3 cellular contexts compared by ENCODE assay signal in genomic region chr3:45616158-45616557, GRCh38.
TF ChIP-seq lines count a peak whose summit lies in the region.

No MANE protein-coding gene starts in this region.

TF ChIP-seq in A549, 52 proteins besides CTCF, POLR2A, EP300 and RAD21:
- TF ChIP-seq CBX2 (IDR thresholded peaks at IDR 0.05; ENCODE audit: borderline replicate concordance, low read depth) (no peak), CBX8 (IDR thresholded peaks at IDR 0.05) (no peak), RFX5 (IDR thresholded peaks at IDR 0.05) (no peak), ESRRA (IDR thresholded peaks at IDR 0.05; ENCODE audit: borderline replicate concordance, low read length) (no peak), EHF (CRISPR knock-in tag; IDR thresholded peaks at IDR 0.05) (no peak), ATOH8 (CRISPR knock-in tag; IDR thresholded peaks at IDR 0.05; ENCODE audit: low read depth) (no peak), RARB (CRISPR knock-in tag; IDR thresholded peaks at IDR 0.05) (no peak), NPAS2 (CRISPR knock-in tag; IDR thresholded peaks at IDR 0.05; ENCODE audit: borderline replicate concordance) (no peak), HOXB13 (CRISPR knock-in tag; IDR thresholded peaks at IDR 0.05; ENCODE audit: low read depth) (no peak)

TF ChIP-seq in IMR-90, 13 proteins besides CTCF, POLR2A, EP300 and RAD21:
- TF ChIP-seq ELK1 (IDR thresholded peaks at IDR 0.05; ENCODE audit: borderline replicate concordance, low read depth, low read length), result no peak
- no peak for TF ChIP-seq FOS (IDR thresholded peaks at IDR 0.05; ENCODE audit: low read depth, low read length)
- no peak for TF ChIP-seq RFX5 (IDR thresholded peaks at IDR 0.05; ENCODE audit: low read depth, low read length)
- TF ChIP-seq MXI1 (IDR thresholded peaks at IDR 0.05; ENCODE audit: borderline replicate concordance, low read depth, low read length), result no peak
- no peak for TF ChIP-seq BHLHE40 (IDR thresholded peaks at IDR 0.05; ENCODE audit: low read depth, low read length)
- TF ChIP-seq CHD1 (IDR thresholded peaks at IDR 0.05; ENCODE audit: low read depth, low read length), result no peak
- TF ChIP-seq MAFK (IDR thresholded peaks at IDR 0.05; ENCODE audit: low read depth, low read length), result no peak
- no peak for TF ChIP-seq USF2 (IDR thresholded peaks at IDR 0.05; ENCODE audit: low read depth, low read length)
- no peak for TF ChIP-seq RCOR1 (IDR thresholded peaks at IDR 0.05; ENCODE audit: insufficient replicate concordance, low read length)
- no peak for TF ChIP-seq CEBPB (IDR thresholded peaks at IDR 0.05; ENCODE audit: low read depth, low read length)
- TF ChIP-seq SMC3 (IDR thresholded peaks at IDR 0.05; ENCODE audit: low read depth, low read length), result no peak
- TF ChIP-seq NFE2L2 (IDR thresholded peaks at IDR 0.05; ENCODE audit: low read depth, low read length), result no peak
- TF ChIP-seq MAZ (IDR thresholded peaks at IDR 0.05; ENCODE audit: borderline replicate concordance, low read depth, low read length), result no peak

TF ChIP-seq in WTC11, 78 proteins besides CTCF, POLR2A, EP300 and RAD21:
- TF ChIP-seq ZNF671 (CRISPR knock-in tag; IDR thresholded peaks at IDR 0.05) (no peak), ARID4B (CRISPR knock-in tag; IDR thresholded peaks at IDR 0.05; ENCODE audit: borderline replicate concordance) (no peak), TEAD1 (CRISPR knock-in tag; IDR thresholded peaks at IDR 0.05) (no peak), CBFB (CRISPR knock-in tag; IDR thresholded peaks at IDR 0.05; ENCODE audit: low read depth) (no peak), FOXJ3 (CRISPR knock-in tag; IDR thresholded peaks at IDR 0.05; ENCODE audit: borderline replicate concordance) (no peak), TEAD4 (CRISPR knock-in tag; IDR thresholded peaks at IDR 0.05) (no peak), JUN (CRISPR knock-in tag; IDR thresholded peaks at IDR 0.05) (no peak), FOXP4 (CRISPR knock-in tag; IDR thresholded peaks at IDR 0.05) (no peak), ZNF121 (CRISPR knock-in tag; IDR thresholded peaks at IDR 0.05) (no peak), ATF1 (CRISPR knock-in tag; IDR thresholded peaks at IDR 0.05) (no peak), GRHL2 (CRISPR knock-in tag; IDR thresholded peaks at IDR 0.05; ENCODE audit: insufficient replicate concordance, severe bottlenecking) (no peak), AFF4 (CRISPR knock-in tag; IDR thresholded peaks at IDR 0.05; ENCODE audit: borderline replicate concordance) (no peak), E2F1 (CRISPR knock-in tag; IDR thresholded peaks at IDR 0.05) (no peak), PRDM15 (CRISPR knock-in tag; IDR thresholded peaks at IDR 0.05) (no peak), USF1 (CRISPR knock-in tag; IDR thresholded peaks at IDR 0.05) (no peak), FOXP1 (CRISPR knock-in tag; IDR thresholded peaks at IDR 0.05; ENCODE audit: borderline replicate concordance) (no peak), ZNF138 (CRISPR knock-in tag; conservative IDR thresholded peaks at IDR 0.05) (no peak), ZNF425 (CRISPR knock-in tag; conservative IDR thresholded peaks at IDR 0.05) (no peak), SOX15 (CRISPR knock-in tag; IDR thresholded peaks at IDR 0.05) (no peak)
